In the genomic region with DNA sequence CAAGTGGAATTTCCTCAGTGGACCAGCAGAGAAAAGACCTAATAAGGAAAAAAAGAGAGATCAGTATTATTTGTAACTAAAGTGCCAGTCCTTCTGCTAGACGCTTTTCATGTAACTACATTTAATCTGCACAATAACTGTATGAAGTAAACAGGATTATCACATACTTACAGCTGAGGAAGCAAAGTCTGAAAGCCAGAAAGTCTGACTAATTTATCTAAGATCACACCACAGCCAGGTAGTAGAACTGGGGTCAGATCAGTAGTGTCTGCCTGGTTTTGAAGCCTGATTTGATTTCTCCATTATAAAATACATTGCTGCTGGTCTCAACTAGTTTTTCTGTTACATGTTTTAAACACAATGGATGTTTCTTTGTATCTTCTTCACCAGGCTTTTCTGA, we compare ENCODE assay signal across 23 cellular contexts.
"Had no signal": no experiment of that assay in that cellular context is flagged by ENCODE, and none has a peak within 500 bp of the region (broad histone marks: within the 10 kb centered on the region; RNA-seq: fewer than 3 reads in every experiment).

No MANE protein-coding gene starts in this region.

- H3K9me3 Mint-ChIP-seq: activated CD4-positive, alpha-beta T cell treated with anti-CD3 and anti-CD28 coated beads, Interleukin-2, amount 10 ng/mL, durations not matched to agents 24 days and 14 days; activated naive CD4-positive, alpha-beta T cell treated with anti-CD3 and anti-CD28 coated beads, Interleukin-2, amount 50 U/mL, for 24 hours had no signal

- H3K27ac Mint-ChIP-seq: activated CD4-positive, alpha-beta T cell treated with anti-CD3 and anti-CD28 coated beads, Interleukin-2, amount 10 ng/mL, durations not matched to agents 24 days and 14 days; activated CD8-positive, alpha-beta memory T cell treated with anti-CD3 and anti-CD28 coated beads, Interleukin-2, amount 10 ng/mL, durations not matched to agents 7 days and 5 days; activated naive CD4-positive, alpha-beta T cell treated with anti-CD3 and anti-CD28 coated beads, Interleukin-2, amount 50 U/mL, for 24 hours had no signal

- H3K27ac ChIP-seq: ascending aorta, body of pancreas, SK-N-MC had no signal

- H3K9me3 ChIP-seq: ascending aorta, body of pancreas had no signal

- H3K4me1 Mint-ChIP-seq: activated CD4-positive, alpha-beta T cell treated with anti-CD3 and anti-CD28 coated beads, Interleukin-2, amount 10 ng/mL, durations not matched to agents 24 days and 14 days; activated CD8-positive, alpha-beta memory T cell treated with anti-CD3 and anti-CD28 coated beads, Interleukin-2, amount 10 ng/mL, durations not matched to agents 7 days and 5 days; activated naive CD4-positive, alpha-beta T cell treated with anti-CD3 and anti-CD28 coated beads, Interleukin-2, amount 50 U/mL, for 24 hours had no signal

- DNase-seq: activated CD4-positive, alpha-beta T cell treated with anti-CD3 and anti-CD28 coated beads, Interleukin-2, amount 10 ng/mL, durations not matched to agents 24 days and 14 days; activated CD4-positive, alpha-beta T cell treated with anti-CD3 and anti-CD28 coated beads, Interleukin-2, amount 50 U/mL, for 48 hours; activated CD8-positive, alpha-beta memory T cell treated with anti-CD3 and anti-CD28 coated beads, Interleukin-2, amount 10 ng/mL, durations not matched to agents 7 days and 5 days; activated effector memory CD4-positive, alpha-beta T cell treated with Interleukin-2 at 50 U/mL for 16 hours; activated naive CD4-positive, alpha-beta T cell; body of pancreas; Karpas-422; MM.1S; NCI-H1105; NCI-H1436; NCI-H187; NCI-H2081; NCI-H2227 treated with DMSO at 0.1 percent for 48 hours; NCI-H446 treated with DMSO at 0.1 percent for 48 hours; NCI-H524 treated with DMSO at 0.1 percent for 48 hours; NCI-H748 treated with DMSO at 0.1 percent for 48 hours; T-helper 1 cell had no signal

- FAIRE-seq: bronchial epithelial cell, K562 had no signal

- ATAC-seq: activated CD4-positive, CD25-positive, alpha-beta regulatory T cell treated with anti-CD3 and anti-CD28 coated beads, Interleukin-2, amount 50 U/mL, for 24 hours; activated CD8-positive, alpha-beta memory T cell treated with anti-CD3 and anti-CD28 coated beads, Interleukin-2, amount 10 ng/mL, durations not matched to agents 7 days and 5 days; body of pancreas; K562 had no signal

- H3K27me3 Mint-ChIP-seq: activated CD4-positive, alpha-beta T cell treated with anti-CD3 and anti-CD28 coated beads, Interleukin-2, amount 10 ng/mL, durations not matched to agents 24 days and 14 days; activated CD8-positive, alpha-beta memory T cell treated with anti-CD3 and anti-CD28 coated beads, Interleukin-2, amount 10 ng/mL, durations not matched to agents 7 days and 5 days; activated naive CD4-positive, alpha-beta T cell treated with anti-CD3 and anti-CD28 coated beads, Interleukin-2, amount 50 U/mL, for 24 hours had no signal

- H3K27me3 ChIP-seq: ascending aorta, body of pancreas had no signal

- H3K4me3 Mint-ChIP-seq: activated CD4-positive, alpha-beta T cell treated with anti-CD3 and anti-CD28 coated beads, Interleukin-2, amount 10 ng/mL, durations not matched to agents 24 days and 14 days; activated CD8-positive, alpha-beta memory T cell treated with anti-CD3 and anti-CD28 coated beads, Interleukin-2, amount 10 ng/mL, durations not matched to agents 7 days and 5 days; activated naive CD4-positive, alpha-beta T cell treated with anti-CD3 and anti-CD28 coated beads, Interleukin-2, amount 50 U/mL, for 24 hours had no signal

- H3K4me3 ChIP-seq: ascending aorta, body of pancreas, K562, SK-N-MC had no signal
